ENCODE assay signal across 12 cellular contexts in the genomic region with DNA sequence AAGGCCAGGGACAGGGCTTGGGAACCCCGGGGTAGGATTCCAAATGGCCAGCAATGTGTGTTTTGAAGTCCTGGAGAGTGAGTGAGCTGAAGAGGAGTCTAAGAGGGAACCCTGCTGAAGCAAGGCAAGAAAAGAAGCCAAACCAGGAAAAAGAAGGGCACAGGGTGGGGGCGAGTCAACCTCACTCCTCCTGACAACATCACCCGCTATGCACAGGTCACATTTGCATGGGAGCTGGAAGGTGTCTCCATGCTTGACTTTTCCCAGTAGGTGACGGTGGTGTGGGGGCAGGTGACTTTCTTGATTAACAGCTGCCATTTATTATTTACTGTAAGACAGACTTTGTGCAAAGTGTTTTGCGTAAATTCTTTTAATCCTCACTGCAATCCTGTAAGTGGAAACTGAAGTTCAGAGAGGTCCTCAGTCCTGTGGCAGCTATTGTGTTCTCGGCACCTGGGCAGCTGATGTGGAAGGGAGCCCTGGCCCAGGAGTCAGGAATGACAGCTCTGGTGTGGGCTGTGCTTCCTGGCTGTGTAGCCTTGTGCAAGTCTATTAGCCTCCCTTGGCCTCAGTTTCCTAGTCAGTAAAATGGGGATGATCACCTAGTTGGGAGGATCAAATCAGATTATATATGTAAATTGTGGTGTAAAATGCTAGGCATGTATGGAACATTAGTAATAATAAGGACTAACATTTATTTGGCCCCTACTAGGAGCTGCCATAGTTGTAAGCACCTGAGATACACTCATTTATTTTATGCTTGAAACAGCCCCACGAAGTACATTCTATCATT.
DNase-seq lines count a peak whose midpoint lies in the region; ATAC-seq, FAIRE-seq and TF ChIP-seq lines count a peak whose summit lies in the region.
"Had no signal": no experiment of that assay in that cellular context is flagged by ENCODE, and none has a peak within 500 bp of the region (broad histone marks: within the 10 kb centered on the region; RNA-seq: fewer than 3 reads in every experiment).

No MANE protein-coding gene starts in this region.

- peaks cover 70% of the 10 kb centered on the region for H3K79me2 ChIP-seq in keratinocyte (ENCODE audit: control insufficient read depth, insufficient read depth, low read length)

- H3K36me3 ChIP-seq in A673 (ENCODE audit: insufficient read depth, low read length, poor library complexity, severe bottlenecking) (no peaks in the 10 kb centered on the region), keratinocyte (ENCODE audit: control insufficient read depth in 2 of 2, extremely low read depth in 1 of 2, insufficient read depth in 2 of 2, low read length in 2 of 2) (peaks cover 26 to 64% of the 10 kb centered on the region in 2 experiments), vagina (peaks cover 0 to 3% of the 10 kb centered on the region in 2 donors)
- H3K36me3 ChIP-seq in CD4-positive, alpha-beta memory T cell (ENCODE audit: insufficient read depth, low read length), result no peaks in the 10 kb centered on the region

- FAIRE-seq in keratinocyte (lab: Jason Lieb, UNC) (no peak), RCC 7860 (lab: Jason Lieb, UNC) (no peak)
- FAIRE-seq: H1 had no signal

- H3K9me3 ChIP-seq in A673 (ENCODE audit: low read depth, low read length, poor library complexity, severe bottlenecking), result no peaks in the 10 kb centered on the region
- H3K9me3 ChIP-seq in CD4-positive, alpha-beta memory T cell (ENCODE audit: control insufficient read depth in 1 of 2, low read length in 2 of 2), result no peaks in the 10 kb centered on the region
- no peaks in the 10 kb centered on the region for H3K9me3 ChIP-seq in keratinocyte (ENCODE audit: control insufficient read depth, low read depth, low read length)
- no peaks in the 10 kb centered on the region for H3K9me3 ChIP-seq in vagina

- DNase-seq in A673 (ENCODE audit: low spot score), result no peak
- DNase-seq in CD4-positive, alpha-beta memory T cell, result no peak
- no peak for DNase-seq in activated CD4-positive, alpha-beta memory T cell treated with anti-CD3 and anti-CD28 coated beads for 36 hours
- no peak for DNase-seq in keratinocyte (ENCODE audit: low read depth, low spot score)
- DNase-seq in RCC 7860 (ENCODE audit: low spot score), result no peak
- no peak for DNase-seq in vagina (ENCODE audit: extremely low spot score in 2 of 2)
- DNase-seq in NCI-H1105 (lab: John Stamatoyannopoulos, UW), result no peak
- DNase-seq: aorta, kidney glomerular epithelial cell, NCI-H2227 treated with DMSO at 0.1 percent for 48 hours had no signal

- no peak for ATAC-seq in GM19351 (IDR thresholded peaks at IDR 0.05; ENCODE audit: unreplicated experiment)

- peak overlapping the region; percentile 15 to 91 (median 78) for H3K4me3 Mint-ChIP-seq in CD4-positive, alpha-beta memory T cell
- no peak overlapping the region for H3K4me3 Mint-ChIP-seq in activated CD4-positive, alpha-beta memory T cell treated with anti-CD3 and anti-CD28 coated beads for 36 hours

- intact Hi-C loops in A673 (cut with micrococcal nuclease; ENCODE audit: unreplicated experiment) (no loop called here), vagina (cut with DNase I) (no loop called here)
- intact Hi-C loops in CD4-positive, alpha-beta memory T cell (cut with micrococcal nuclease), result no loop called here
- intact Hi-C loops in activated CD4-positive, alpha-beta memory T cell treated with anti-CD3 and anti-CD28 coated beads for 36 hours (cut with micrococcal nuclease), result loop anchor here (5.0 kb wide), 2 partner anchors 38 to 72 kb away; no protein-coding TSS in a partner anchor

- TF ChIP-seq POLR2A in vagina (IDR thresholded peaks at IDR 0.05), result no peak

- H2AFZ ChIP-seq in keratinocyte (ENCODE audit: control insufficient read depth, low read length), result no peak overlapping the region

- no peak overlapping the region for H3K9ac ChIP-seq in keratinocyte (ENCODE audit: control insufficient read depth, extremely low read depth, insufficient read depth, low read length)

- no peaks in the 10 kb centered on the region for H3K27me3 ChIP-seq in A673 (replicated peaks; ENCODE audit: insufficient read depth, low read depth, low read length, poor library complexity)
- no peaks in the 10 kb centered on the region for H3K27me3 ChIP-seq in CD4-positive, alpha-beta memory T cell (ENCODE audit: insufficient read depth, low read length)
- H3K27me3 ChIP-seq in keratinocyte (ENCODE audit: control insufficient read depth, extremely low read depth, insufficient read depth, low read length), result no peaks in the 10 kb centered on the region
- no peaks in the 10 kb centered on the region for H3K27me3 ChIP-seq in vagina

- peaks cover 50 to 90% (median 70%) of the 10 kb centered on the region in 4 donors for H3K4me1 Mint-ChIP-seq in CD4-positive, alpha-beta memory T cell
- peaks cover 63% of the 10 kb centered on the region for H3K4me1 Mint-ChIP-seq in activated CD4-positive, alpha-beta memory T cell treated with anti-CD3 and anti-CD28 coated beads for 36 hours (ENCODE audit: low read depth)

- no peak overlapping the region for H3K4me2 ChIP-seq in keratinocyte (ENCODE audit: control insufficient read depth, extremely low read depth, insufficient read depth, low read depth, low read length)

- TF ChIP-seq CTCF in A673 (conservative IDR thresholded peaks at IDR 0.05; ENCODE audit: low read depth, low read length), result no peak
- no peak for TF ChIP-seq CTCF in keratinocyte (optimal IDR thresholded peaks at IDR 0.05 in 1 of 3, IDR thresholded peaks at IDR 0.05 in 1 of 3, conservative IDR thresholded peaks at IDR 0.05 in 1 of 3; ENCODE audit: extremely low read depth in 1 of 3, insufficient read depth in 2 of 3, low read length in 3 of 3)
- no peak for TF ChIP-seq CTCF in vagina (IDR thresholded peaks at IDR 0.05)

- CTCF ChIA-PET in A673 (lab: Charles Lee), result no interaction called here
- CTCF ChIA-PET in CD4-positive, alpha-beta memory T cell (lab: Charles Lee; ENCODE audit: partially characterized antibody), result interaction anchor here (1.0 to 5.3 kb wide), 11 partner anchors 9 to 121 kb away, joined by 3 to 88 read pairs (median 4); no protein-coding TSS in a partner anchor
- CTCF ChIA-PET in activated CD4-positive, alpha-beta memory T cell treated with anti-CD3 and anti-CD28 coated beads for 36 hours (lab: Charles Lee), result interaction anchor here (1.0 to 4.5 kb wide), 4 partner anchors 12 to 52 kb away, joined by 3 to 61 read pairs (median 4); no protein-coding TSS in a partner anchor

- no TSS peak for BruUV-seq in A673 (replicated peaks; lab: Mats Ljungman, UMichigan)

- H3K27ac ChIP-seq in A673 (ENCODE audit: low read depth, low read length, poor library complexity, severe bottlenecking) (peak overlapping the region; percentile 29), keratinocyte (ENCODE audit: control insufficient read depth, insufficient read depth, low read length) (peak overlapping the region; percentile 30), vagina (no peak overlapping the region)
- H3K27ac ChIP-seq in CD4-positive, alpha-beta memory T cell (ENCODE audit: low read depth, low read length), result no peak overlapping the region

- no peaks in the 10 kb centered on the region for H4K20me1 ChIP-seq in keratinocyte (ENCODE audit: control insufficient read depth, extremely low read depth, insufficient read depth, low read length)

- H3K4me1 ChIP-seq in A673 (ENCODE audit: insufficient read depth, low read length, poor library complexity, severe bottlenecking) (peaks cover 25% of the 10 kb centered on the region), keratinocyte (ENCODE audit: control insufficient read depth, extremely low read depth, insufficient read depth, low read length) (peaks cover 84% of the 10 kb centered on the region), vagina (peaks cover 28% of the 10 kb centered on the region)
- peaks cover 82% of the 10 kb centered on the region for H3K4me1 ChIP-seq in CD4-positive, alpha-beta memory T cell (ENCODE audit: insufficient read depth, low read length)

- H3K4me3 ChIP-seq in A673 (ENCODE audit: low read depth, low read length, poor library complexity, severe bottlenecking) (no peak overlapping the region), keratinocyte (ENCODE audit: control insufficient read depth in 2 of 3, extremely low read depth in 1 of 3, insufficient read depth in 2 of 3, low read depth in 1 of 3, low read length in 3 of 3) (no peak overlapping the region), vagina (no peak overlapping the region)
- peak overlapping the region in 1 of 2 donors; percentile 33 for H3K4me3 ChIP-seq in CD4-positive, alpha-beta memory T cell (ENCODE audit: low read length in 2 of 2)

- H3K27me3 Mint-ChIP-seq in CD4-positive, alpha-beta memory T cell, result no peaks in the 10 kb centered on the region
- H3K27me3 Mint-ChIP-seq in activated CD4-positive, alpha-beta memory T cell treated with anti-CD3 and anti-CD28 coated beads for 36 hours, result no peaks in the 10 kb centered on the region

- H3K36me3 Mint-ChIP-seq in CD4-positive, alpha-beta memory T cell, result no peaks in the 10 kb centered on the region
- no peaks in the 10 kb centered on the region for H3K36me3 Mint-ChIP-seq in activated CD4-positive, alpha-beta memory T cell treated with anti-CD3 and anti-CD28 coated beads for 36 hours

- POLR2A ChIA-PET in A673 (lab: Charles Lee; ENCODE audit: low non-redundant PET), result no interaction called here
- POLR2A ChIA-PET in CD4-positive, alpha-beta memory T cell (lab: Charles Lee; ENCODE audit: partially characterized antibody), result interaction anchor here (1.0 to 9.1 kb wide), 13 partner anchors 8 to 357 kb away, joined by 3 to 168 read pairs (median 5); a partner anchor contains a TSS
- POLR2A ChIA-PET in activated CD4-positive, alpha-beta memory T cell treated with anti-CD3 and anti-CD28 coated beads for 36 hours (lab: Charles Lee), result interaction anchor here (0.7 to 1.0 kb wide), 3 partner anchors 9 to 19 kb away, joined by 3 to 5 read pairs (median 3); no protein-coding TSS in a partner anchor

- dilution Hi-C loops in keratinocyte (cut with MboI; ENCODE audit: extremely low pct_ligation_motif_present, low sequenced_read_pairs), result no loop called here

- H3K9me3 Mint-ChIP-seq in CD4-positive, alpha-beta memory T cell, result no peaks in the 10 kb centered on the region
- no peaks in the 10 kb centered on the region for H3K9me3 Mint-ChIP-seq in activated CD4-positive, alpha-beta memory T cell treated with anti-CD3 and anti-CD28 coated beads for 36 hours

- H3K9me1 ChIP-seq in keratinocyte (ENCODE audit: control insufficient read depth, extremely low read depth, insufficient read depth, low read length), result peaks cover 11% of the 10 kb centered on the region

- peak overlapping the region; percentile 48 to 90 (median 82) for H3K27ac Mint-ChIP-seq in CD4-positive, alpha-beta memory T cell
- H3K27ac Mint-ChIP-seq in activated CD4-positive, alpha-beta memory T cell treated with anti-CD3 and anti-CD28 coated beads for 36 hours, result peak overlapping the region; percentile 83

Comparison
In these comparisons a context has a peak if more than half of its experiments do, and no peak if none do; other contexts are left out.
1. H3K27ac ChIP-seq: peak in A673 (single experiment) and keratinocyte (single experiment); none in CD4-positive, alpha-beta memory T cell (single experiment) and vagina (single experiment).